In genomic region chr5:102582706-102583105, GRCh38 we compare ENCODE assay signal across 18 cellular contexts.
"Had no signal": no experiment of that assay in that cellular context is flagged by ENCODE, and none has a peak within 500 bp of the region (broad histone marks: within the 10 kb centered on the region; RNA-seq: fewer than 3 reads in every experiment).

No MANE protein-coding gene starts in this region.

- DNase-seq: activated CD4-positive, alpha-beta T cell treated with anti-CD3 and anti-CD28 coated beads for 36 hours; activated CD4-positive, alpha-beta T cell treated with anti-CD3 and anti-CD28 coated beads, Interleukin-2, amount 50 U/mL, for 48 hours; brain microvascular endothelial cell; central memory CD4-positive, alpha-beta T cell; colonic mucosa; hypothalamus; midbrain; occipital lobe; retina; stimulated activated CD4-positive, alpha-beta T cell treated with anti-CD3 and anti-CD28 coated beads, Interleukin-4, amount 100 ng/mL, for 24 hours; upper lobe of right lung had no signal

- H3K27ac ChIP-seq: brain microvascular endothelial cell, colonic mucosa, skin epidermis, upper lobe of right lung had no signal

- ATAC-seq: activated CD4-positive, alpha-beta T cell treated with anti-CD3 and anti-CD28 coated beads for 36 hours; left lobe of liver; stimulated activated effector memory CD8-positive, alpha-beta T cell treated with anti-CD3 and anti-CD28 coated beads, Interleukin-12 subunit alpha, Interleukin-12 subunit beta, amount 100 ng/mL, for 72 hours; upper lobe of right lung; WTC11 had no signal

- H3K36me3 Mint-ChIP-seq: activated naive CD8-positive, alpha-beta T cell; stimulated activated effector memory CD8-positive, alpha-beta T cell treated with anti-CD3 and anti-CD28 coated beads, Interleukin-12 subunit alpha, Interleukin-12 subunit beta, amount 100 ng/mL, for 72 hours; WTC11 had no signal

- H3K4me3 ChIP-seq: colonic mucosa, lung, skin epidermis, upper lobe of right lung had no signal

- H3K27me3 ChIP-seq: brain microvascular endothelial cell, colonic mucosa, upper lobe of right lung had no signal

- H3K4me1 ChIP-seq: colonic mucosa, upper lobe of right lung had no signal

- H3K9me3 ChIP-seq: colonic mucosa, upper lobe of right lung had no signal

- H3K9me3 Mint-ChIP-seq: stimulated activated effector memory CD8-positive, alpha-beta T cell treated with anti-CD3 and anti-CD28 coated beads, Interleukin-12 subunit alpha, Interleukin-12 subunit beta, amount 100 ng/mL, for 72 hours; WTC11 had no signal

- FAIRE-seq: keratinocyte had no signal

- H3K4me1 Mint-ChIP-seq: activated CD4-positive, alpha-beta T cell treated with anti-CD3 and anti-CD28 coated beads for 36 hours; stimulated activated effector memory CD8-positive, alpha-beta T cell treated with anti-CD3 and anti-CD28 coated beads, Interleukin-12 subunit alpha, Interleukin-12 subunit beta, amount 100 ng/mL, for 72 hours had no signal

- H3K4me3 Mint-ChIP-seq: activated CD4-positive, alpha-beta T cell treated with anti-CD3 and anti-CD28 coated beads for 36 hours; activated naive CD8-positive, alpha-beta T cell; stimulated activated effector memory CD8-positive, alpha-beta T cell treated with anti-CD3 and anti-CD28 coated beads, Interleukin-12 subunit alpha, Interleukin-12 subunit beta, amount 100 ng/mL, for 72 hours; WTC11 had no signal

- H3K27ac Mint-ChIP-seq: activated CD4-positive, alpha-beta T cell treated with anti-CD3 and anti-CD28 coated beads for 36 hours; activated naive CD8-positive, alpha-beta T cell; stimulated activated effector memory CD8-positive, alpha-beta T cell treated with anti-CD3 and anti-CD28 coated beads, Interleukin-12 subunit alpha, Interleukin-12 subunit beta, amount 100 ng/mL, for 72 hours; WTC11 had no signal

- H3K36me3 ChIP-seq: brain microvascular endothelial cell, colonic mucosa, upper lobe of right lung had no signal
